9 cellular contexts compared by ENCODE assay signal in the genomic region with DNA sequence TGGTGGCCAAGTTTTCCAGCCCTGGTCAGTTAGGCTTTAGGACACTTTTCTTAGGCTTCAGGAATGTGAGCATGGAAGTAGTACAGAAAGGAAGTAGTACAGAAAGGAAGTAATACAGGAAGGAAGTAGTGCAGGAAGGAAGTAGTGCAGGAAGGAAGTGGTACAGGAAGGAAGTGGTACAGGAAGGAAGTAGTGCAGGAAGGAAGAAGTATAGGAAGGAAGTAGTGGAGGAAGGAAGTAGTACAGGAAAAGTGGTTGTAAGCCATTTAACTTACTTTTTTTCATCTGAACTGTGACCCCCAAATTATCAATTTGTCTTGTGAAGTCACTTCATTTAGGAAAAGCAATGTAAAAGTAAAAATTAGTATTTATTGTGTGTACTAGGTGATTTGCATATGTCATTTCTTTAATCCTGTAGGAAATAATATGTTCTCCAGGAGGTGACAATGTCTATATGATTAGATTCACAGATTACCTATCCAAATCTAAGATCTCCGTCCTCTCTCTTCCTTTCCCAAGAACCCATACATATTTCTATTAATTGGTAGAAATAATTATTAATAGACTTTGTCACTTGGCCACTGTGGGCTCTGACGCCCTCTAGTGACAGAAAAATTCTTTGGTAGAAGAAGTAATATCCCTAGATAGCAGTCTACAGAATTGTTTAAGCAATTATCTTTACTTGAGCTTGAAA. TPM values are rescaled to one million over a fixed set of nuclear protein-coding genes. Genes with fewer than 3 reads are reported as not detected.
DNase-seq lines count a peak whose midpoint lies in the region; ATAC-seq, FAIRE-seq and TF ChIP-seq lines count a peak whose summit lies in the region.
"Had no signal": no experiment of that assay in that cellular context is flagged by ENCODE, and none has a peak within 500 bp of the region (broad histone marks: within the 10 kb centered on the region; RNA-seq: fewer than 3 reads in every experiment).

No MANE protein-coding gene starts in this region.

- ATAC-seq in DND-41 (ENCODE audit: insufficient read depth, low read depth) (no peak), lung (ENCODE audit: insufficient read depth, low FRiP score) (no peak)
- ATAC-seq: right cardiac atrium had no signal

- FAIRE-seq in HTR-8/SVneo (lab: Jason Lieb, UNC): no peak
- FAIRE-seq: TTC549 had no signal

- H3K27ac Mint-ChIP-seq in IgD-negative memory B cell: peak overlapping the region; percentile 4 to 82 (median 52)

- H3K36me3 Mint-ChIP-seq in IgD-negative memory B cell: no peaks in the 10 kb centered on the region

- no peaks in the 10 kb centered on the region for H3K79me2 ChIP-seq in DND-41 (ENCODE audit: insufficient read depth, low read length)

- no peak overlapping the region; the same call in 1 of the 2 replicates for H3K27ac ChIP-seq in DND-41 (ENCODE audit: low read length)
- H3K27ac ChIP-seq in lung (ENCODE audit: low read depth in 1 of 2, low read length in 1 of 2): no peak overlapping the region

- no peaks in the 10 kb centered on the region for H3K9me3 ChIP-seq in DND-41 (ENCODE audit: insufficient read depth, low read length, severe bottlenecking)
- H3K9me3 ChIP-seq in lung (ENCODE audit: control insufficient read depth in 2 of 2, insufficient read depth in 1 of 2, low read length in 1 of 2): no peaks in the 10 kb centered on the region

- H4K20me1 ChIP-seq in DND-41 (ENCODE audit: insufficient read depth, low read length): no peaks in the 10 kb centered on the region

- peaks cover 0 to 3% (median 3%) of the 10 kb centered on the region in 3 donors for H3K9me3 Mint-ChIP-seq in IgD-negative memory B cell

- no peak overlapping the region for H3K9ac ChIP-seq in DND-41 (ENCODE audit: low read depth, low read length)

- H3K4me3 Mint-ChIP-seq in IgD-negative memory B cell: peak overlapping the region in 2 of 4 donors; percentile 9 to 58

- H3K27me3 ChIP-seq in DND-41 (ENCODE audit: insufficient read depth, low read length, poor library complexity) (no peaks in the 10 kb centered on the region), lung (ENCODE audit: control insufficient read depth, insufficient read depth) (no peaks in the 10 kb centered on the region)

- H3K36me3 ChIP-seq in DND-41 (ENCODE audit: insufficient read depth, low read length) (no peaks in the 10 kb centered on the region), lung (ENCODE audit: control insufficient read depth in 2 of 2, insufficient read depth in 2 of 2, low read length in 2 of 2) (no peaks in the 10 kb centered on the region)

- peaks cover 18 to 23% (median 22%) of the 10 kb centered on the region in 3 donors for H3K4me1 Mint-ChIP-seq in IgD-negative memory B cell

- no peak overlapping the region for H2AFZ ChIP-seq in DND-41 (ENCODE audit: low read depth, low read length)

- DNase-seq in DND-41 (peak; percentile 28), astrocyte of the hippocampus (ENCODE audit: low read depth, low spot score) (peak; percentile 61), lung (ENCODE audit: low spot score) (no peak), HTR-8/SVneo (ENCODE audit: insufficient read length, low spot score) (no peak), NCI-H187 (lab: John Stamatoyannopoulos, UW) (no peak), mesenteric fat pad (ENCODE audit: low spot score) (no peak)

- H3K4me1 ChIP-seq in DND-41 (ENCODE audit: insufficient read depth, low read length): peaks cover 21% of the 10 kb centered on the region
- H3K4me1 ChIP-seq in lung (ENCODE audit: control insufficient read depth in 2 of 2, insufficient read depth in 2 of 2, low read length in 2 of 2): no peaks in the 10 kb centered on the region

- H3K4me2 ChIP-seq in DND-41 (ENCODE audit: insufficient read depth, low read length): no peak overlapping the region

- WGBS in lung, 2 donors: 32 to 34% methylated on average over 2 of the region's 2 CpGs

- no peaks in the 10 kb centered on the region for H3K27me3 Mint-ChIP-seq in IgD-negative memory B cell

- peak; percentile 72 for TF ChIP-seq CTCF in DND-41 (IDR thresholded peaks at IDR 0.05; ENCODE audit: borderline replicate concordance, extremely low read depth, low read length, poor library complexity, severe bottlenecking)
- peak; percentile 52 for TF ChIP-seq CTCF in lung (IDR thresholded peaks at IDR 0.05; ENCODE audit: control extremely low read depth, extremely low read depth)

- H3K4me3 ChIP-seq in DND-41 (ENCODE audit: low read depth in 1 of 2, low read length in 2 of 2): no peak overlapping the region
- no peak overlapping the region for H3K4me3 ChIP-seq in lung

RNA-seq across cellular contexts. Expression of gene FAS, which starts 3.9 kb away (rescaled TPM):
- polyA plus RNA-seq in IgD-negative memory B cell: 11.1 TPM
- total RNA-seq in lung: 10 to 100 TPM; 35.1 to 74.7 TPM
- polyA plus RNA-seq in lung: 10 to 100 TPM; 10.5 to 37.5 TPM
- total RNA-seq in mesenteric fat pad: 10.4 TPM

RNA-seq across cellular contexts. Expression of gene ACTA2, which starts 34.1 kb away (rescaled TPM):
- polyA plus RNA-seq in IgD-negative memory B cell: 9.4 TPM
- 100 to 1,000 TPM; 291 to 485 TPM for total RNA-seq in lung
- 100 to 1,000 TPM; 186 to 206 TPM for polyA plus RNA-seq in lung
- 204 TPM for total RNA-seq in mesenteric fat pad

Comparison
In these comparisons a context has a peak if more than half of its experiments do, and no peak if none do; other contexts are left out.
1. DNase-seq: peak in DND-41 (single experiment) and astrocyte of the hippocampus (single experiment); none in lung (single experiment), HTR-8/SVneo (single experiment), NCI-H187 (0 of 2) and mesenteric fat pad (single experiment).